28 cellular contexts compared by ENCODE assay signal in the genomic region with DNA sequence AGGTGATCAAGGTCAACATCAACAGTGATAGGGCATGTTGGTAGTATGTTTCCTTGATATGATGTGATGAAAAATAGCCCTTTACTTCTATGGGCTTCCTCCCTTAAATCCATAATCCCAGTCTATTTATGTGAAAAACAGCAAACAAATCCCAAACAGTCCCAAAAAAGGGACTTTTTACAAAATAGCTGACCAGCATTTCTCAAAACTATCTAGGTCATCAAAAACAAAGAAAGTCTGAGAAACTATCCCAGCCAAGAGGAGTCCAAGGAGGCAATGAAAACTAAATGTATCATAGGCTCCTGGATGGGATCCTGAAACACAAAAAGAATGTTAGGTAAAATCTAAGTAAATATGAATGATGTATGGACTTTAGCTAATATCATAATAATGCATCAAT.
"Had no signal": no experiment of that assay in that cellular context is flagged by ENCODE, and none has a peak within 500 bp of the region (broad histone marks: within the 10 kb centered on the region; RNA-seq: fewer than 3 reads in every experiment).

No MANE protein-coding gene starts in this region.

- H3K27ac ChIP-seq: neural progenitor cell, ovary, parathyroid adenoma, psoas muscle, skin epidermis, spleen, suprapubic skin, testis, tibial artery, transverse colon, upper lobe of right lung, uterus had no signal

- H3K4me3 ChIP-seq: neural progenitor cell, ovary, psoas muscle, skin epidermis, smooth muscle cell, spleen, suprapubic skin, testis, tibial artery, transverse colon, upper lobe of right lung, uterus had no signal

- H3K4me1 ChIP-seq: neural progenitor cell, parathyroid adenoma, psoas muscle, suprapubic skin, testis, tibial artery, transverse colon, upper lobe of right lung, uterus had no signal

- H3K9me3 ChIP-seq: ovary, psoas muscle, spleen, suprapubic skin, testis, tibial artery, transverse colon, upper lobe of right lung, uterus had no signal

- DNase-seq: natural killer cell; occipital lobe; ovary; posterior cingulate gyrus; psoas muscle; right cardiac atrium; spleen; stimulated activated CD4-positive, alpha-beta T cell treated with anti-CD3 and anti-CD28 coated beads, Interleukin-12 subunit alpha, Interleukin-12 subunit beta, amount 100 ng/mL, for 4 hours; stimulated activated CD4-positive, alpha-beta T cell treated with anti-CD3 and anti-CD28 coated beads, Interleukin-1b, Interleukin-23, amount 100 ng/mL, for 48 hours; stimulated activated CD4-positive, alpha-beta T cell treated with anti-CD3 and anti-CD28 coated beads, Interleukin-4, amount 100 ng/mL, for 1 hour; stimulated activated CD4-positive, alpha-beta T cell treated with anti-CD3 and anti-CD28 coated beads, Interleukin-4, amount 100 ng/mL, for 4 hours; stimulated activated CD8-positive, alpha-beta memory T cell treated with anti-CD3 and anti-CD28 coated beads, Interleukin-4, amount 100 ng/mL, for 48 hours; stimulated activated naive CD4-positive, alpha-beta T cell; stimulated activated naive CD8-positive, alpha-beta T cell treated with anti-CD3 and anti-CD28 coated beads, Interleukin-15, amount 100 ng/mL, for 72 hours; stimulated activated naive CD8-positive, alpha-beta T cell treated with anti-CD3 and anti-CD28 coated beads, Interleukin-15, Interleukin-2, amounts not matched to agents 100 U/mL and 50 U/mL, for 24 hours; substantia nigra; testis; tibial artery; transverse colon; upper lobe of right lung; uterus had no signal

- H2AFZ ChIP-seq: neural progenitor cell, parathyroid adenoma had no signal

- ATAC-seq: natural killer cell; psoas muscle; right cardiac atrium; sciatic nerve; stimulated activated memory B cell treated with anti-CD40 and anti-IgM and Interleukin-4, amounts not matched to agents 10 μg/mL and 1 μg/mL and 100 μg/mL, for 72 hours; stimulated activated naive CD8-positive, alpha-beta T cell treated with anti-CD3 and anti-CD28 coated beads, Interleukin-15, amount 100 ng/mL, for 72 hours; stimulated activated naive CD8-positive, alpha-beta T cell treated with anti-CD3 and anti-CD28 coated beads, Interleukin-15, Interleukin-2, amounts not matched to agents 100 U/mL and 50 U/mL, for 24 hours; upper lobe of right lung had no signal

- H3K4me2 ChIP-seq: neural progenitor cell, smooth muscle cell had no signal

- H3K9ac ChIP-seq: neural progenitor cell, parathyroid adenoma had no signal

- H3K36me3 ChIP-seq: neural progenitor cell, ovary, spleen, suprapubic skin, tibial artery, transverse colon, upper lobe of right lung, uterus had no signal

- H3K27me3 ChIP-seq: neural progenitor cell, ovary, spleen, suprapubic skin, testis, tibial artery, transverse colon, upper lobe of right lung, uterus had no signal
